Comparison of ENCODE assay signal across 13 cellular contexts in the genomic region with DNA sequence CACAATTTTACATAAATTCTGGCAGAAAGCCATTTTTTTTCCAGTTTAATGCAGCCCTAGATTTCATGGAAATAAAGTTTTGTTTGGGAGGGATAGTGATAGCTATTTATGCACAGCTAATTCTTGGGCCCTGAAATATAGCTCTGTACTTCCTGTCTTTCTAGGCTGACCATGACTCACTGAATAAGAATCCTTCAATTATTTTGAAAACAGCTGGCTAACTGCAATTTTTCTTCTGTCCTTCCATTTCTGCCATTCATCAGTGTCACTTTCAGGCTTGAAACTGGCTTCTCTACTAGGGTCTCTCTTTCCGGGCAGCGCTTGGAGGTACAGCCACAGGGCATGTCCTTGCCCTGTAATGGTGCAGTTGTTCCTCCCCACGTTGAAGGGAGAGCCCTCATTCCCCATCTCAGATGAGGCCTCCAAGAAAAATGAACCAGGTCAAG.
DNase-seq lines count a peak whose midpoint lies in the region; ATAC-seq, FAIRE-seq and TF ChIP-seq lines count a peak whose summit lies in the region.
"Had no signal": no experiment of that assay in that cellular context is flagged by ENCODE, and none has a peak within 500 bp of the region (broad histone marks: within the 10 kb centered on the region; RNA-seq: fewer than 3 reads in every experiment).

No MANE protein-coding gene starts in this region.

- no peak for TF ChIP-seq POLR2A in HepG2 (IDR thresholded peaks at IDR 0.05; ENCODE audit: insufficient read depth in 1 of 2, low read depth in 2 of 2, low read length in 2 of 2)

- DNase-seq in A172 (ENCODE audit: low spot score) (peak; percentile 87), HTR-8/SVneo (ENCODE audit: insufficient read length, low spot score) (peak; percentile 88), cardiac fibroblast (ENCODE audit: low read depth in 2 of 2) (peak; percentile 87), HepG2 (ENCODE audit: low spot score) (peak; percentile 56), GM13977 (ENCODE audit: low spot score) (no peak), caudate nucleus (lab: John Stamatoyannopoulos, UW) (no peak), GM19240 (ENCODE audit: insufficient read length, low spot score) (no peak), SK-N-DZ (ENCODE audit: low spot score) (no peak)
- DNase-seq: activated T-cell treated with anti-CD3 and anti-CD28 coated beads, Interleukin-2, amount 50 U/mL, for 48 hours; head of caudate nucleus had no signal

- WGBS in HepG2 (ENCODE audit: low lambda C conversion rate), result 89% methylated on average over 3 of the region's 3 CpGs

- intact Hi-C loops in HepG2 (cut with micrococcal nuclease; ENCODE audit: unreplicated experiment), result no loop called here

- TF ChIP-seq CTCF in cardiac fibroblast (IDR thresholded peaks at IDR 0.05; ENCODE audit: low read depth, low read length), result no peak
- TF ChIP-seq CTCF in HepG2 (CRISPR knock-in tag; IDR thresholded peaks at IDR 0.05), result no peak
- TF ChIP-seq CTCF in GM13977 (IDR thresholded peaks at IDR 0.05; ENCODE audit: extremely low read depth, insufficient read depth, missing control alignments), result no peak

- POLR2A ChIA-PET in HepG2 (lab: Yijun Ruan, JAX), result interaction anchor here (0.6 to 1.8 kb wide), 3 partner anchors 18 to 143 kb away, joined by 3 to 9 read pairs (median 4); no protein-coding TSS in a partner anchor

- peaks cover 10% of the 10 kb centered on the region for H3K9me3 ChIP-seq in HepG2 (ENCODE audit: low read length)

- H3K27ac ChIP-seq in HepG2 (ENCODE audit: extremely low read length, insufficient read depth, low read length) (no peak overlapping the region), caudate nucleus (ENCODE audit: low read depth, low read length) (no peak overlapping the region)
- H3K27ac ChIP-seq: BLaER1, parathyroid adenoma had no signal

- BruUV-seq in HepG2 (replicated peaks; lab: Mats Ljungman, UMichigan), result no TSS peak

- peaks cover 2 to 3% of the 10 kb centered on the region in 2 experiments; a peak in 3 of 5 replicates for H3K36me3 ChIP-seq in HepG2 (replicated peaks in 1 of 2; ENCODE audit: control insufficient read depth in 1 of 2, insufficient read depth in 2 of 2, low read length in 2 of 2)

- H4K20me1 ChIP-seq in HepG2 (ENCODE audit: insufficient read depth, low read length), result no peaks in the 10 kb centered on the region
- H4K20me1 ChIP-seq: BLaER1 had no signal

- H2AFZ ChIP-seq in HepG2 (ENCODE audit: low read length), result no peak overlapping the region
- H2AFZ ChIP-seq: parathyroid adenoma had no signal

- H3K79me2 ChIP-seq in HepG2 (ENCODE audit: insufficient read depth, low read length), result no peaks in the 10 kb centered on the region
- H3K79me2 ChIP-seq: parathyroid adenoma had no signal

- no peaks in the 10 kb centered on the region for H3K27me3 ChIP-seq in HepG2 (ENCODE audit: control insufficient read depth in 1 of 2, insufficient read depth in 2 of 2, low read length in 2 of 2)
- H3K27me3 ChIP-seq: BLaER1 had no signal

- TF ChIP-seq EP300 in HepG2 (IDR thresholded peaks at IDR 0.05; ENCODE audit: low read depth in 2 of 2, low read length in 2 of 2) (no peak), HepG2 (CRISPR knock-in tag; IDR thresholded peaks at IDR 0.05; ENCODE audit: borderline replicate concordance) (no peak)

- H3K4me3 ChIP-seq in cardiac fibroblast (replicated peaks in 1 of 2; ENCODE audit: low read depth in 2 of 2, low read length in 2 of 2), result no peak overlapping the region
- H3K4me3 ChIP-seq in HepG2 (replicated peaks in 1 of 3; ENCODE audit: insufficient read depth in 1 of 3, low read depth in 2 of 3, low read length in 3 of 3), result no peak overlapping the region
- H3K4me3 ChIP-seq: BLaER1 had no signal

- no peak overlapping the region for H3K9ac ChIP-seq in HepG2 (ENCODE audit: insufficient read depth, low read depth, low read length)
- H3K9ac ChIP-seq: BLaER1, parathyroid adenoma had no signal

- H3K4me2 ChIP-seq in HepG2 (ENCODE audit: low read depth, low read length), result no peak overlapping the region
- H3K4me2 ChIP-seq: BLaER1 had no signal

- ATAC-seq in HepG2, result peak; percentile 49; the same call in 2 of the 3 replicates
- ATAC-seq: stimulated activated memory B cell treated with anti-CD40 and anti-IgM and Interleukin-4, amounts not matched to agents 10 μg/mL and 1 μg/mL and 100 μg/mL, for 72 hours had no signal

- in situ Hi-C loops in HepG2 (cut with HindIII; ENCODE audit: extremely low pct_ligation_motif_present, low pct_unique_long_range_greater_than_20kb), result no loop called here
- in situ Hi-C loops in GM13977 (cut with MboI; ENCODE audit: low pct_unique_long_range_greater_than_20kb, low sequenced_read_pairs, unreplicated experiment), result no loop called here

- FAIRE-seq in HTR-8/SVneo (lab: Jason Lieb, UNC) (peak; percentile 59), HepG2 (lab: Jason Lieb, UNC) (no peak)

- no peak for TF ChIP-seq RAD21 in HepG2 (CRISPR knock-in tag; IDR thresholded peaks at IDR 0.05)

- peaks cover 47% of the 10 kb centered on the region for H3K4me1 ChIP-seq in HepG2 (ENCODE audit: insufficient read depth, low read length)
- H3K4me1 ChIP-seq: parathyroid adenoma had no signal

- CTCF ChIA-PET in HepG2 (lab: Yijun Ruan, JAX; ENCODE audit: low intra/inter-chr PET ratio, low total read pairs), result no interaction called here

TF ChIP-seq in HepG2, 621 proteins besides CTCF, POLR2A, EP300 and RAD21 (continues in another document):
- TF ChIP-seq FOSL1 (CRISPR knock-in tag; IDR thresholded peaks at IDR 0.05; ENCODE audit: borderline replicate concordance) (no peak), ZNF207 (IDR thresholded peaks at IDR 0.05; ENCODE audit: borderline replicate concordance) (no peak), SIN3A (IDR thresholded peaks at IDR 0.05; ENCODE audit: borderline replicate concordance, low read depth, low read length) (no peak), POLR2AphosphoS5 (IDR thresholded peaks at IDR 0.05; ENCODE audit: low read depth, low read length) (no peak), AGO1 (IDR thresholded peaks at IDR 0.05; ENCODE audit: low read depth, low read length, poor library complexity, severe bottlenecking) (no peak), RCOR2 (CRISPR knock-in tag; IDR thresholded peaks at IDR 0.05) (no peak), FOSL2 (CRISPR knock-in tag; IDR thresholded peaks at IDR 0.05) (peak; percentile 71; the same call in 1 of the 2 replicates), FOXK2 (IDR thresholded peaks at IDR 0.05) (no peak), ELF3 (CRISPR knock-in tag; IDR thresholded peaks at IDR 0.05) (peak; percentile 45; the same call in 1 of the 2 replicates), HOXA7 (CRISPR knock-in tag; IDR thresholded peaks at IDR 0.05) (no peak), ZFP37 (CRISPR knock-in tag; IDR thresholded peaks at IDR 0.05; ENCODE audit: borderline replicate concordance) (no peak)
- TF ChIP-seq, protein P1, sequence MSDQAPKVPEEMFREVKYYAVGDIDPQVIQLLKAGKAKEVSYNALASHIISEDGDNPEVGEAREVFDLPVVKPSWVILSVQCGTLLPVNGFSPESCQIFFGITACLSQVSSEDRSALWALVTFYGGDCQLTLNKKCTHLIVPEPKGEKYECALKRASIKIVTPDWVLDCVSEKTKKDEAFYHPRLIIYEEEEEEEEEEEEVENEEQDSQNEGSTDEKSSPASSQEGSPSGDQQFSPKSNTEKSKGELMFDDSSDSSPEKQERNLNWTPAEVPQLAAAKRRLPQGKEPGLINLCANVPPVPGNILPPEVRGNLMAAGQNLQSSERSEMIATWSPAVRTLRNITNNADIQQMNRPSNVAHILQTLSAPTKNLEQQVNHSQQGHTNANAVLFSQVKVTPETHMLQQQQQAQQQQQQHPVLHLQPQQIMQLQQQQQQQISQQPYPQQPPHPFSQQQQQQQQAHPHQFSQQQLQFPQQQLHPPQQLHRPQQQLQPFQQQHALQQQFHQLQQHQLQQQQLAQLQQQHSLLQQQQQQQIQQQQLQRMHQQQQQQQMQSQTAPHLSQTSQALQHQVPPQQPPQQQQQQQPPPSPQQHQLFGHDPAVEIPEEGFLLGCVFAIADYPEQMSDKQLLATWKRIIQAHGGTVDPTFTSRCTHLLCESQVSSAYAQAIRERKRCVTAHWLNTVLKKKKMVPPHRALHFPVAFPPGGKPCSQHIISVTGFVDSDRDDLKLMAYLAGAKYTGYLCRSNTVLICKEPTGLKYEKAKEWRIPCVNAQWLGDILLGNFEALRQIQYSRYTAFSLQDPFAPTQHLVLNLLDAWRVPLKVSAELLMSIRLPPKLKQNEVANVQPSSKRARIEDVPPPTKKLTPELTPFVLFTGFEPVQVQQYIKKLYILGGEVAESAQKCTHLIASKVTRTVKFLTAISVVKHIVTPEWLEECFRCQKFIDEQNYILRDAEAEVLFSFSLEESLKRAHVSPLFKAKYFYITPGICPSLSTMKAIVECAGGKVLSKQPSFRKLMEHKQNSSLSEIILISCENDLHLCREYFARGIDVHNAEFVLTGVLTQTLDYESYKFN (CRISPR knock-in tag; conservative IDR thresholded peaks at IDR 0.05), result 0 out of 2 replicates have a peak, but pooled peaks have one; percentile 8
- TF ChIP-seq, protein P2, sequence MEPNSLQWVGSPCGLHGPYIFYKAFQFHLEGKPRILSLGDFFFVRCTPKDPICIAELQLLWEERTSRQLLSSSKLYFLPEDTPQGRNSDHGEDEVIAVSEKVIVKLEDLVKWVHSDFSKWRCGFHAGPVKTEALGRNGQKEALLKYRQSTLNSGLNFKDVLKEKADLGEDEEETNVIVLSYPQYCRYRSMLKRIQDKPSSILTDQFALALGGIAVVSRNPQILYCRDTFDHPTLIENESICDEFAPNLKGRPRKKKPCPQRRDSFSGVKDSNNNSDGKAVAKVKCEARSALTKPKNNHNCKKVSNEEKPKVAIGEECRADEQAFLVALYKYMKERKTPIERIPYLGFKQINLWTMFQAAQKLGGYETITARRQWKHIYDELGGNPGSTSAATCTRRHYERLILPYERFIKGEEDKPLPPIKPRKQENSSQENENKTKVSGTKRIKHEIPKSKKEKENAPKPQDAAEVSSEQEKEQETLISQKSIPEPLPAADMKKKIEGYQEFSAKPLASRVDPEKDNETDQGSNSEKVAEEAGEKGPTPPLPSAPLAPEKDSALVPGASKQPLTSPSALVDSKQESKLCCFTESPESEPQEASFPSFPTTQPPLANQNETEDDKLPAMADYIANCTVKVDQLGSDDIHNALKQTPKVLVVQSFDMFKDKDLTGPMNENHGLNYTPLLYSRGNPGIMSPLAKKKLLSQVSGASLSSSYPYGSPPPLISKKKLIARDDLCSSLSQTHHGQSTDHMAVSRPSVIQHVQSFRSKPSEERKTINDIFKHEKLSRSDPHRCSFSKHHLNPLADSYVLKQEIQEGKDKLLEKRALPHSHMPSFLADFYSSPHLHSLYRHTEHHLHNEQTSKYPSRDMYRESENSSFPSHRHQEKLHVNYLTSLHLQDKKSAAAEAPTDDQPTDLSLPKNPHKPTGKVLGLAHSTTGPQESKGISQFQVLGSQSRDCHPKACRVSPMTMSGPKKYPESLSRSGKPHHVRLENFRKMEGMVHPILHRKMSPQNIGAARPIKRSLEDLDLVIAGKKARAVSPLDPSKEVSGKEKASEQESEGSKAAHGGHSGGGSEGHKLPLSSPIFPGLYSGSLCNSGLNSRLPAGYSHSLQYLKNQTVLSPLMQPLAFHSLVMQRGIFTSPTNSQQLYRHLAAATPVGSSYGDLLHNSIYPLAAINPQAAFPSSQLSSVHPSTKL (CRISPR knock-in tag; IDR thresholded peaks at IDR 0.05), result 0 out of 2 replicates have a peak, but pooled peaks have one; percentile 44

Comparison
In these comparisons a context has a peak if more than half of its experiments do, and no peak if none do; other contexts are left out.
1. DNase-seq: peak in A172 (single experiment), HTR-8/SVneo (single experiment), cardiac fibroblast (2 of 2) and HepG2 (single experiment); none in GM13977 (single experiment), caudate nucleus (0 of 61), GM19240 (single experiment) and SK-N-DZ (single experiment).